ENCODE assay signal across 1 cellular context in the genomic region with DNA sequence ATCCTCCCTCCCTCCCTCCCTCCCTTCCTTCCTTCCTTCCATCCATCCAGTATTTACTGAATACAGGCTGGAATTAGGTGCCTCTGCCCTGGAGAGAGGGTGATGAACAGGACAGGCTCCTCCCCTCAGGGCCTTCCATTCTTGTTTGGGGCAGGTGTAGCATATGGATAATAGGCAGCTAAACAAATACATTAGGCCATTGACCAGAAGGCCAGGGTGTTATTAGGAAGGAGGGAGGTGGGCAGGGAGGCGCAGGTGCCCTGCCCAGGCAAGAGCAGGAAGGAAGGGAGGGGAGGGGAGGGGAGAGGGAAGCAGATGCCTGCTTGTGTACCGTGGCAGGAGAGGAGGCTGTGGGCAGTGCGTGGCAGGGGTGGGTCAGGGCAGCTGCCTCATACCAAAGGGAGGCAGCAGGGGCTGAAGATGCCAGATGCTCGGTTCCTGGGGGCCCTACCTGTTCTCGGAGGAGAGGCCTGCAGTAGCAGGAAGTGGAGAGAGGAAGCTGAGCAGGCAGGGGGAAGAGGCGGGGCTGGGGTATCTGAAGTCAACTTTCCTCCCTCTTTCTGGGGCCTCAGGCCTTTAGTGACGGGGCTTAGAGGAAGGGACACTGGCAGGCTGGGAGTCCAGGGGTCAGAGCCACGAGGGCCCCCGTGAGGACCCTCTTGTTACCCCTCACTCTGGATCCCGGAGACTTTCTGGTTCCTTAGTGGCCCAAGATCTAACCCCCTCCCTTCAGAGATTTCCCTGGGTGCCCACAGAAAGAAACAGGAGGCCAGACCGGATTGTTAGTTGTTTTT.
TF ChIP-seq lines count a peak whose summit lies in the region.

A gene with protein sequence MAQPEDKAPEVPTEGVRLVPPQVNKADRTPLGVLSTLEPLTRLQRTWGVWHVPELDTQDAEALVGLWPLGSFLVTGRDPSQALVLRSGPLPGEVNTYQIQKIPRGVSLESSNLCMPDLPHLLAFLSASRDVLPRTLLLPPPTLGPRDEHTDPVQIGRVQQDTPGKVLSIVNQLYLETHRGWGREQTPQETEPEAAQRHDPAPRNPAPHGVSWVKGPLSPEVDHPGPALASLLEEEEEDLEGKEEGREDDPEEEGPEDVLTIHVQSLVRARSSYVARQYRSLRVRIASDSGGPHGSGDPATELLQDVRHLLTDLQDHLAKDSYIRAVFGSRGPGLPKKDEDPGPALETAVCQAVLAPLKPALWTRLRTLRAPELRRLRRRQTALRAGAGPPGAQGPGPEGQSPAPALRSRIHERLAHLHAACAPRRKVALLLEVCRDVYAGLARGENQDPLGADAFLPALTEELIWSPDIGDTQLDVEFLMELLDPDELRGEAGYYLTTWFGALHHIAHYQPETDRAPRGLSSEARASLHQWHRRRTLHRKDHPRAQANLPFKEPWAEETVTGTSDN (minus strand): TSS at position 495 of the 794 bp plus-strand sequence. CDS start 1,533 bp downstream, outside the sequence.

TF ChIP-seq in HEK293, 187 proteins besides CTCF, POLR2A, EP300 and RAD21 (continued from another document and continues in another):
- TF ChIP-seq, protein P1, sequence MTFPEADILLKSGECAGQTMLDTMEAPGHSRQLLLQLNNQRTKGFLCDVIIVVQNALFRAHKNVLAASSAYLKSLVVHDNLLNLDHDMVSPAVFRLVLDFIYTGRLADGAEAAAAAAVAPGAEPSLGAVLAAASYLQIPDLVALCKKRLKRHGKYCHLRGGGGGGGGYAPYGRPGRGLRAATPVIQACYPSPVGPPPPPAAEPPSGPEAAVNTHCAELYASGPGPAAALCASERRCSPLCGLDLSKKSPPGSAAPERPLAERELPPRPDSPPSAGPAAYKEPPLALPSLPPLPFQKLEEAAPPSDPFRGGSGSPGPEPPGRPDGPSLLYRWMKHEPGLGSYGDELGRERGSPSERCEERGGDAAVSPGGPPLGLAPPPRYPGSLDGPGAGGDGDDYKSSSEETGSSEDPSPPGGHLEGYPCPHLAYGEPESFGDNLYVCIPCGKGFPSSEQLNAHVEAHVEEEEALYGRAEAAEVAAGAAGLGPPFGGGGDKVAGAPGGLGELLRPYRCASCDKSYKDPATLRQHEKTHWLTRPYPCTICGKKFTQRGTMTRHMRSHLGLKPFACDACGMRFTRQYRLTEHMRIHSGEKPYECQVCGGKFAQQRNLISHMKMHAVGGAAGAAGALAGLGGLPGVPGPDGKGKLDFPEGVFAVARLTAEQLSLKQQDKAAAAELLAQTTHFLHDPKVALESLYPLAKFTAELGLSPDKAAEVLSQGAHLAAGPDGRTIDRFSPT (tag by site-specific recombination; IDR thresholded peaks at IDR 0.05), result peak; percentile 86; the same call in 1 of the 2 replicates
- TF ChIP-seq ZNF16 (tag by site-specific recombination; IDR thresholded peaks at IDR 0.05; ENCODE audit: low read depth) (no peak), ZIC2 (tag by site-specific recombination; IDR thresholded peaks at IDR 0.05) (peak; percentile 21; the same call in 1 of the 2 replicates), ZNF433 (tag by site-specific recombination; IDR thresholded peaks at IDR 0.05; ENCODE audit: low read depth) (no peak), YY1 (tag by site-specific recombination; IDR thresholded peaks at IDR 0.05) (no peak), ZBTB8A (tag by site-specific recombination; IDR thresholded peaks at IDR 0.05) (no peak), ZNF23 (tag by site-specific recombination; IDR thresholded peaks at IDR 0.05; ENCODE audit: borderline replicate concordance) (no peak), KLF10 (tag by site-specific recombination; IDR thresholded peaks at IDR 0.05) (no peak), ZNF623 (tag by site-specific recombination; IDR thresholded peaks at IDR 0.05) (no peak), ZNF350 (tag by site-specific recombination; IDR thresholded peaks at IDR 0.05) (no peak), ZNF792 (tag by site-specific recombination; IDR thresholded peaks at IDR 0.05) (no peak), ZNF660 (tag by site-specific recombination; IDR thresholded peaks at IDR 0.05) (no peak), ZNF791 (tag by site-specific recombination; IDR thresholded peaks at IDR 0.05) (no peak), SETDB1 (IDR thresholded peaks at IDR 0.05; ENCODE audit: insufficient read length, low read length) (no peak), GLI4 (tag by site-specific recombination; IDR thresholded peaks at IDR 0.05) (no peak), ZNF138 (tag by site-specific recombination; IDR thresholded peaks at IDR 0.05; ENCODE audit: borderline replicate concordance) (no peak), ZNF324 (tag by site-specific recombination; IDR thresholded peaks at IDR 0.05) (no peak), ZNF140 (tag by site-specific recombination; IDR thresholded peaks at IDR 0.05) (no peak), ZNF214 (tag by site-specific recombination; IDR thresholded peaks at IDR 0.05; ENCODE audit: borderline replicate concordance) (no peak), GLI2 (tag by site-specific recombination; IDR thresholded peaks at IDR 0.05; ENCODE audit: borderline replicate concordance, low read depth) (no peak), BCL11B (tag by site-specific recombination; IDR thresholded peaks at IDR 0.05; ENCODE audit: low read depth) (no peak), ZNF302 (tag by site-specific recombination; IDR thresholded peaks at IDR 0.05; ENCODE audit: low read depth) (no peak), KLF7 (tag by site-specific recombination; IDR thresholded peaks at IDR 0.05; ENCODE audit: borderline replicate concordance) (no peak), ZNF777 (tag by site-specific recombination; IDR thresholded peaks at IDR 0.05; ENCODE audit: borderline replicate concordance) (0 out of 2 replicates have a peak, but pooled peaks have one; percentile 33), ZXDB (tag by site-specific recombination; IDR thresholded peaks at IDR 0.05) (no peak), ZNF473 (tag by site-specific recombination; IDR thresholded peaks at IDR 0.05) (no peak), ZNF529 (tag by site-specific recombination; IDR thresholded peaks at IDR 0.05; ENCODE audit: insufficient replicate concordance) (no peak), ZBTB20 (tag by site-specific recombination; IDR thresholded peaks at IDR 0.05) (peak; percentile 81), ZNF48 (tag by site-specific recombination; IDR thresholded peaks at IDR 0.05) (no peak), YY2 (tag by site-specific recombination; IDR thresholded peaks at IDR 0.05) (no peak), ZNF133 (tag by site-specific recombination; IDR thresholded peaks at IDR 0.05) (peak; percentile 90), KLF9 (tag by site-specific recombination; IDR thresholded peaks at IDR 0.05; ENCODE audit: low read depth) (0 out of 2 replicates have a peak, but pooled peaks have one; percentile 23), ZNF341 (tag by site-specific recombination; IDR thresholded peaks at IDR 0.05; ENCODE audit: low read depth) (peak; percentile 78), ZNF624 (tag by site-specific recombination; IDR thresholded peaks at IDR 0.05) (no peak), ZBTB7A (tag by site-specific recombination; IDR thresholded peaks at IDR 0.05; ENCODE audit: low read depth) (no peak), ZNF10 (tag by site-specific recombination; IDR thresholded peaks at IDR 0.05) (no peak), ZNF571 (tag by site-specific recombination; IDR thresholded peaks at IDR 0.05) (no peak), ZEB2 (tag by site-specific recombination; IDR thresholded peaks at IDR 0.05) (no peak), ZNF157 (tag by site-specific recombination; IDR thresholded peaks at IDR 0.05) (no peak), MYNN (tag by site-specific recombination; IDR thresholded peaks at IDR 0.05; ENCODE audit: borderline replicate concordance) (no peak), ZNF521 (tag by site-specific recombination; IDR thresholded peaks at IDR 0.05) (no peak), RBAK (tag by site-specific recombination; IDR thresholded peaks at IDR 0.05) (no peak)
- TF ChIP-seq, protein P2, sequence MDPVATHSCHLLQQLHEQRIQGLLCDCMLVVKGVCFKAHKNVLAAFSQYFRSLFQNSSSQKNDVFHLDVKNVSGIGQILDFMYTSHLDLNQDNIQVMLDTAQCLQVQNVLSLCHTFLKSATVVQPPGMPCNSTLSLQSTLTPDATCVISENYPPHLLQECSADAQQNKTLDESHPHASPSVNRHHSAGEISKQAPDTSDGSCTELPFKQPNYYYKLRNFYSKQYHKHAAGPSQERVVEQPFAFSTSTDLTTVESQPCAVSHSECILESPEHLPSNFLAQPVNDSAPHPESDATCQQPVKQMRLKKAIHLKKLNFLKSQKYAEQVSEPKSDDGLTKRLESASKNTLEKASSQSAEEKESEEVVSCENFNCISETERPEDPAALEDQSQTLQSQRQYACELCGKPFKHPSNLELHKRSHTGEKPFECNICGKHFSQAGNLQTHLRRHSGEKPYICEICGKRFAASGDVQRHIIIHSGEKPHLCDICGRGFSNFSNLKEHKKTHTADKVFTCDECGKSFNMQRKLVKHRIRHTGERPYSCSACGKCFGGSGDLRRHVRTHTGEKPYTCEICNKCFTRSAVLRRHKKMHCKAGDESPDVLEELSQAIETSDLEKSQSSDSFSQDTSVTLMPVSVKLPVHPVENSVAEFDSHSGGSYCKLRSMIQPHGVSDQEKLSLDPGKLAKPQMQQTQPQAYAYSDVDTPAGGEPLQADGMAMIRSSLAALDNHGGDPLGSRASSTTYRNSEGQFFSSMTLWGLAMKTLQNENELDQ (tag by site-specific recombination; IDR thresholded peaks at IDR 0.05; ENCODE audit: low read depth), result no peak
- TF ChIP-seq, protein P3, sequence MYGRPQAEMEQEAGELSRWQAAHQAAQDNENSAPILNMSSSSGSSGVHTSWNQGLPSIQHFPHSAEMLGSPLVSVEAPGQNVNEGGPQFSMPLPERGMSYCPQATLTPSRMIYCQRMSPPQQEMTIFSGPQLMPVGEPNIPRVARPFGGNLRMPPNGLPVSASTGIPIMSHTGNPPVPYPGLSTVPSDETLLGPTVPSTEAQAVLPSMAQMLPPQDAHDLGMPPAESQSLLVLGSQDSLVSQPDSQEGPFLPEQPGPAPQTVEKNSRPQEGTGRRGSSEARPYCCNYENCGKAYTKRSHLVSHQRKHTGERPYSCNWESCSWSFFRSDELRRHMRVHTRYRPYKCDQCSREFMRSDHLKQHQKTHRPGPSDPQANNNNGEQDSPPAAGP (tag by site-specific recombination; IDR thresholded peaks at IDR 0.05), result peak; percentile 82
- TF ChIP-seq, protein P4, sequence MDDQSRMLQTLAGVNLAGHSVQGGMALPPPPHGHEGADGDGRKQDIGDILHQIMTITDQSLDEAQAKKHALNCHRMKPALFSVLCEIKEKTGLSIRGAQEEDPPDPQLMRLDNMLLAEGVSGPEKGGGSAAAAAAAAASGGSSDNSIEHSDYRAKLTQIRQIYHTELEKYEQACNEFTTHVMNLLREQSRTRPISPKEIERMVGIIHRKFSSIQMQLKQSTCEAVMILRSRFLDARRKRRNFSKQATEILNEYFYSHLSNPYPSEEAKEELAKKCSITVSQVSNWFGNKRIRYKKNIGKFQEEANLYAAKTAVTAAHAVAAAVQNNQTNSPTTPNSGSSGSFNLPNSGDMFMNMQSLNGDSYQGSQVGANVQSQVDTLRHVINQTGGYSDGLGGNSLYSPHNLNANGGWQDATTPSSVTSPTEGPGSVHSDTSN (CRISPR knock-in tag; IDR thresholded peaks at IDR 0.05), result no peak
- TF ChIP-seq, protein P5, sequence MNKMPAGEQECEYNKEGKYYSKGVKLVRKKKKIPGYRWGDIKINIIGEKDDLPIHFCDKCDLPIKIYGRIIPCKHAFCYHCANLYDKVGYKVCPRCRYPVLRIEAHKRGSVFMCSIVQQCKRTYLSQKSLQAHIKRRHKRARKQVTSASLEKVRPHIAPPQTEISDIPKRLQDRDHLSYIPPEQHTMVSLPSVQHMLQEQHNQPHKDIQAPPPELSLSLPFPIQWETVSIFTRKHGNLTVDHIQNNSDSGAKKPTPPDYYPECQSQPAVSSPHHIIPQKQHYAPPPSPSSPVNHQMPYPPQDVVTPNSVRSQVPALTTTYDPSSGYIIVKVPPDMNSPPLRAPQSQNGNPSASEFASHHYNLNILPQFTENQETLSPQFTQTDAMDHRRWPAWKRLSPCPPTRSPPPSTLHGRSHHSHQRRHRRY (tag by site-specific recombination; IDR thresholded peaks at IDR 0.05), result no peak
- TF ChIP-seq, protein P6, sequence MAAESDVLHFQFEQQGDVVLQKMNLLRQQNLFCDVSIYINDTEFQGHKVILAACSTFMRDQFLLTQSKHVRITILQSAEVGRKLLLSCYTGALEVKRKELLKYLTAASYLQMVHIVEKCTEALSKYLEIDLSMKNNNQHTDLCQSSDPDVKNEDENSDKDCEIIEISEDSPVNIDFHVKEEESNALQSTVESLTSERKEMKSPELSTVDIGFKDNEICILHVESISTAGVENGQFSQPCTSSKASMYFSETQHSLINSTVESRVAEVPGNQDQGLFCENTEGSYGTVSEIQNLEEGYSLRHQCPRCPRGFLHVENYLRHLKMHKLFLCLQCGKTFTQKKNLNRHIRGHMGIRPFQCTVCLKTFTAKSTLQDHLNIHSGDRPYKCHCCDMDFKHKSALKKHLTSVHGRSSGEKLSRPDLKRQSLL (tag by site-specific recombination; IDR thresholded peaks at IDR 0.05), result no peak
- TF ChIP-seq, protein P7, sequence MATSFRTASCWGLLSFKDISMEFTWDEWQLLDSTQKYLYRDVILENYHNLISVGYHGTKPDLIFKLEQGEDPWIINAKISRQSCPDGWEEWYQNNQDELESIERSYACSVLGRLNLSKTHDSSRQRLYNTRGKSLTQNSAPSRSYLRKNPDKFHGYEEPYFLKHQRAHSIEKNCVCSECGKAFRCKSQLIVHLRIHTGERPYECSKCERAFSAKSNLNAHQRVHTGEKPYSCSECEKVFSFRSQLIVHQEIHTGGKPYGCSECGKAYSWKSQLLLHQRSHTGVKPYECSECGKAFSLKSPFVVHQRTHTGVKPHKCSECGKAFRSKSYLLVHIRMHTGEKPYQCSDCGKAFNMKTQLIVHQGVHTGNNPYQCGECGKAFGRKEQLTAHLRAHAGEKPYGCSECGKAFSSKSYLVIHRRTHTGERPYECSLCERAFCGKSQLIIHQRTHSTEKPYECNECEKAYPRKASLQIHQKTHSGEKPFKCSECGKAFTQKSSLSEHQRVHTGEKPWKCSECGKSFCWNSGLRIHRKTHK (tag by site-specific recombination; IDR thresholded peaks at IDR 0.05), result no peak
- TF ChIP-seq, protein P8, sequence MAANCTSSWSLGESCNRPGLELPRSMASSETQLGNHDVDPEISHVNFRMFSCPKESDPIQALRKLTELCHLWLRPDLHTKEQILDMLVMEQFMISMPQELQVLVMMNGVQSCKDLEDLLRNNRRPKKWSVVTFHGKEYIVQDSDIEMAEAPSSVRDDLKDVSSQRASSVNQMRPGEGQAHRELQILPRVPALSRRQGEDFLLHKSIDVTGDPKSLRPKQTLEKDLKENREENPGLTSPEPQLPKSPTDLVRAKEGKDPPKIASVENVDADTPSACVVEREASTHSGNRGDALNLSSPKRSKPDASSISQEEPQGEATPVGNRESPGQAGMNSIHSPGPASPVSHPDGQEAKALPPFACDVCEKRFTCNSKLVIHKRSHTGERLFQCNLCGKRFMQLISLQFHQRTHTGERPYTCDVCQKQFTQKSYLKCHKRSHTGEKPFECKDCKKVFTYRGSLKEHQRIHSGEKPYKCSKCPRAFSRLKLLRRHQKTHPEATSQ (tag by site-specific recombination; IDR thresholded peaks at IDR 0.05), result no peak
- TF ChIP-seq, protein P9, sequence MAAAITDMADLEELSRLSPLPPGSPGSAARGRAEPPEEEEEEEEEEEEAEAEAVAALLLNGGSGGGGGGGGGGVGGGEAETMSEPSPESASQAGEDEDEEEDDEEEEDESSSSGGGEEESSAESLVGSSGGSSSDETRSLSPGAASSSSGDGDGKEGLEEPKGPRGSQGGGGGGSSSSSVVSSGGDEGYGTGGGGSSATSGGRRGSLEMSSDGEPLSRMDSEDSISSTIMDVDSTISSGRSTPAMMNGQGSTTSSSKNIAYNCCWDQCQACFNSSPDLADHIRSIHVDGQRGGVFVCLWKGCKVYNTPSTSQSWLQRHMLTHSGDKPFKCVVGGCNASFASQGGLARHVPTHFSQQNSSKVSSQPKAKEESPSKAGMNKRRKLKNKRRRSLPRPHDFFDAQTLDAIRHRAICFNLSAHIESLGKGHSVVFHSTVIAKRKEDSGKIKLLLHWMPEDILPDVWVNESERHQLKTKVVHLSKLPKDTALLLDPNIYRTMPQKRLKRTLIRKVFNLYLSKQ (tag by site-specific recombination; IDR thresholded peaks at IDR 0.05; ENCODE audit: borderline replicate concordance), result no peak
